38 cellular contexts compared by ENCODE assay signal in the genomic region with DNA sequence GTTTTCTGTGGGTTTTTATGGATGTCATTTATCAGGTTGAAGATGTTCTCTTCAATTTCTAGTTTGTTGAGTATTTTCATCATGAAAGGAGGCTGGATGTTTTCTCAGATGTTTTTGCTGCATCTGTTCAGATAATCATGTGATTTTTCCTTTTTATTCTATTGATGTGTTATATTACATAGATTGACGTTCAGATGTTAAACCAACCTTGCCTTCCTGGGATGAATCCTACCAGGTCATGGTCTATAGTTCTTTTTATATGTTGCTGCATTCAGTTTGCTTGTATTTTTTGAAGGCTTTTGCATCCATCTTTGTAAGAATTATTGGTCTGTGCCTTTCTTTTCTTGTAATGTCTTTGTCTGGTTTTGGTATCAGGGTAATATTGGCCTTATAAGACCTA. TPM values are rescaled to one million over a fixed set of nuclear protein-coding genes. Genes with fewer than 3 reads are reported as not detected.
"Had no signal": no experiment of that assay in that cellular context is flagged by ENCODE, and none has a peak within 500 bp of the region (broad histone marks: within the 10 kb centered on the region; RNA-seq: fewer than 3 reads in every experiment).

No MANE protein-coding gene starts in this region.

- H3K36me3 ChIP-seq: MG63 had no signal

- DNase-seq: Kasumi-1, MG63, MM.1S, MV-4-11, NCI-H1048, NCI-H1092, NCI-H1092 treated with DMSO at 0.1 percent for 48 hours, NCI-H1105, NCI-H1105 treated with DMSO at 0.1 percent for 48 hours, NCI-H1417, NCI-H1417 treated with DMSO at 0.1 percent for 48 hours, NCI-H1436, NCI-H1436 treated with DMSO at 0.1 percent for 48 hours, NCI-H146, NCI-H1694, NCI-H1694 treated with DMSO at 0.1 percent for 48 hours, NCI-H187, NCI-H187 treated with DMSO at 0.1 percent for 48 hours, NCI-H1930, NCI-H2029, NCI-H2029 treated with DMSO at 0.1 percent for 48 hours, NCI-H2081, NCI-H2081 treated with DMSO at 0.1 percent for 48 hours, NCI-H2107, NCI-H2171, NCI-H2171 treated with DMSO at 0.1 percent for 48 hours, NCI-H2227 treated with DMSO at 0.1 percent for 48 hours, NCI-H226, NCI-H345, NCI-H446, NCI-H446 treated with DMSO at 0.1 percent for 48 hours, NCI-H510A, NCI-H510A treated with DMSO at 0.1 percent for 48 hours, NCI-H524, NCI-H524 treated with DMSO at 0.1 percent for 48 hours had no signal

- H3K27me3 ChIP-seq: MG63 had no signal

- H3K4me3 ChIP-seq: MG63 had no signal

RNA-seq across cellular contexts. Expression of a gene that starts 43.9 kb away (rescaled TPM):
- total RNA-seq: LHCN-M2, M059J, MCF 10A had no signal
